In the genomic region with DNA sequence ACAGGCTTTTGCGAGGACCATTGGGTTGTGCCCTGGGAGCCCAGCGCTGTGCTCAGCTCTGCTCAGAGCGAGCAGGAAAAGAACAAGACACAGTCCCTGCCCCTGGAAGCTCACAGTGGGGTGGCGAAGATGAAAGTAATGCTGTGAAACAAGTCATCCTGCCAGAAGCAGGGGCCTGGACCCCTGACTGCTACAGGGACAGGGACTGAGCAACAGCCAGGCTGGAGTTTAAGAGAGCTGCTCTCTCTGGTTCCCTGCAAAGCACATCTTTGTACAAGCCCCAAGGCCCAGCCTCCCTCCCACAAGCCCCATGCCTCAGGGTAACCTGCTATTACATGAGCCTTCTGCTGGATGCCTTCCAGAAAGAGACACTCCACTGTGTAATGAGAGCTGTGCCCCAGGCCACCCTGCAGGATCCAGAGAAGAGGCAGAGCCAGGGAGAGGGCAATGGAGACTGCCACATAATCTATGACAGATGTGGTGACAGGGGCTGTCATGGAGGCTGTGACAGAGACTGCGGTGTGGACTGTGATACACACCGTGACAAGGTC, we compare ENCODE assay signal across 1 cellular context.
TF ChIP-seq lines count a peak whose summit lies in the region.

No MANE protein-coding gene starts in this region.

TF ChIP-seq in H1, 55 proteins besides CTCF, POLR2A, EP300 and RAD21:
- TF ChIP-seq SP4 (IDR thresholded peaks at IDR 0.05; ENCODE audit: low read length) (no peak), KDM4A (IDR thresholded peaks at IDR 0.05; ENCODE audit: low read depth, low read length, severe bottlenecking) (no peak), GTF2F1 (IDR thresholded peaks at IDR 0.05; ENCODE audit: borderline replicate concordance, low read depth, low read length) (no peak), SIRT6 (IDR thresholded peaks at IDR 0.05; ENCODE audit: low read length) (no peak), TCF12 (IDR thresholded peaks at IDR 0.05; ENCODE audit: low read depth, low read length) (no peak), BCL11A (IDR thresholded peaks at IDR 0.05; ENCODE audit: low read depth in 2 of 2, low read length in 2 of 2) (no peak), YY1 (IDR thresholded peaks at IDR 0.05; ENCODE audit: low read depth, low read length) (no peak), CTBP2 (IDR thresholded peaks at IDR 0.05; ENCODE audit: borderline replicate concordance, insufficient read depth, insufficient read length, low read length) (no peak), EZH2 (IDR thresholded peaks at IDR 0.05; ENCODE audit: low read depth, low read length, severe bottlenecking) (no peak), NANOG (IDR thresholded peaks at IDR 0.05; ENCODE audit: insufficient read depth, low read depth, low read length, poor library complexity, severe bottlenecking) (no peak), POLR2AphosphoS5 (IDR thresholded peaks at IDR 0.05; ENCODE audit: low read depth, low read length) (no peak), MAFK (IDR thresholded peaks at IDR 0.05; ENCODE audit: low read depth, low read length) (no peak), SIN3A (conservative IDR thresholded peaks at IDR 0.05 in 1 of 2, IDR thresholded peaks at IDR 0.05 in 1 of 2; ENCODE audit: low read depth in 1 of 2, low read length in 2 of 2) (no peak), KDM1A (IDR thresholded peaks at IDR 0.05; ENCODE audit: borderline replicate concordance, low read length) (no peak), JUND (IDR thresholded peaks at IDR 0.05; ENCODE audit: low read length) (no peak), TAF1 (IDR thresholded peaks at IDR 0.05; ENCODE audit: low read depth, low read length) (no peak), SP2 (IDR thresholded peaks at IDR 0.05; ENCODE audit: low read length) (no peak), POU5F1 (IDR thresholded peaks at IDR 0.05; ENCODE audit: low read depth, low read length) (no peak)
- TF ChIP-seq, protein P1, sequence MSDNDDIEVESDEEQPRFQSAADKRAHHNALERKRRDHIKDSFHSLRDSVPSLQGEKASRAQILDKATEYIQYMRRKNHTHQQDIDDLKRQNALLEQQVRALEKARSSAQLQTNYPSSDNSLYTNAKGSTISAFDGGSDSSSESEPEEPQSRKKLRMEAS (IDR thresholded peaks at IDR 0.05), result no peak
TF ChIP-seq in H1: peak in this region for 0.
